Comparison of ENCODE assay signal across 9 cellular contexts in genomic region chr14:95683793-95684192, GRCh38. TPM values are rescaled to one million over a fixed set of nuclear protein-coding genes. Genes with fewer than 3 reads are reported as not detected.
DNase-seq lines count a peak whose midpoint lies in the region; ATAC-seq and TF ChIP-seq lines count a peak whose summit lies in the region.
"Had no signal": no experiment of that assay in that cellular context is flagged by ENCODE, and none has a peak within 500 bp of the region (broad histone marks: within the 10 kb centered on the region; RNA-seq: fewer than 3 reads in every experiment).

No MANE protein-coding gene starts in this region.

- intact Hi-C loops in body of pancreas (cut with DNase I): no loop called here

- no peak overlapping the region for H3K4me2 ChIP-seq in osteoblast (ENCODE audit: insufficient read depth, low read length)

- H3K4me3 ChIP-seq in body of pancreas (no peak overlapping the region), osteoblast (ENCODE audit: insufficient read depth, low read length) (no peak overlapping the region)

- H3K4me1 ChIP-seq in body of pancreas (peaks cover 5% of the 10 kb centered on the region), osteoblast (ENCODE audit: insufficient read depth, low read length) (no peaks in the 10 kb centered on the region)

- no peaks in the 10 kb centered on the region for H3K36me3 ChIP-seq in body of pancreas (replicated peaks in 1 of 2; ENCODE audit: insufficient read depth in 1 of 2, low read depth in 2 of 2)
- H3K36me3 ChIP-seq in osteoblast (ENCODE audit: insufficient read depth, low read length): no peaks in the 10 kb centered on the region

- H4K20me1 ChIP-seq in osteoblast (ENCODE audit: insufficient read depth, low read length): no peaks in the 10 kb centered on the region

- 32 to 36% methylated on average over 2 to 4 of the region's 4 CpGs for WGBS in body of pancreas, 2 donors

- no peaks in the 10 kb centered on the region for H3K27me3 ChIP-seq in body of pancreas
- no peaks in the 10 kb centered on the region for H3K27me3 ChIP-seq in osteoblast (ENCODE audit: insufficient read depth, low read length)

- no peaks in the 10 kb centered on the region for H3K79me2 ChIP-seq in osteoblast (ENCODE audit: insufficient read depth, low read length)

- no peak for TF ChIP-seq POLR2A in body of pancreas (IDR thresholded peaks at IDR 0.05)

- H2AFZ ChIP-seq in osteoblast (ENCODE audit: low read length): no peak overlapping the region

- H3K27ac ChIP-seq in body of pancreas: no peak overlapping the region
- H3K27ac ChIP-seq in osteoblast (ENCODE audit: low read depth, low read length): no peak overlapping the region

- no peaks in the 10 kb centered on the region for H3K9me3 ChIP-seq in body of pancreas
- H3K9me3 ChIP-seq in osteoblast (ENCODE audit: low read depth, low read length): no peaks in the 10 kb centered on the region

- TF ChIP-seq CTCF in GM12873 (IDR thresholded peaks at IDR 0.05; ENCODE audit: insufficient read depth, low read depth, low read length, missing control alignments) (peak; percentile 97), LNCAP (IDR thresholded peaks at IDR 0.05) (peak; percentile 68), body of pancreas (IDR thresholded peaks at IDR 0.05) (peak; percentile 52 to 81 (median 66)), osteoblast (IDR thresholded peaks at IDR 0.05; ENCODE audit: extremely low read depth, low read depth, low read length) (peak; percentile 52)

- ATAC-seq in body of pancreas: peak; percentile 59
- ATAC-seq: T-helper 17 cell had no signal

- DNase-seq in body of pancreas (peak; percentile 30 to 62 (median 43)), osteoblast (ENCODE audit: insufficient read length, low spot score, missing footprints) (no peak), NCI-H226 (no peak), dedifferentiated amniotic fluid mesenchymal stem cell (ENCODE audit: extremely low spot score) (no peak), NCI-H1930 (lab: John Stamatoyannopoulos, UW) (no peak)

RNA-seq across cellular contexts. Expression of gene TCL1B, which starts 2.4 kb away (rescaled TPM):
- total RNA-seq in body of pancreas (not detected), osteoblast (not detected in 2 replicates)
- total RNA-seq: lower leg skin, T-helper 17 cell had no signal

RNA-seq across cellular contexts. Expression of gene TCL1A, which starts 30.1 kb away (rescaled TPM):
- total RNA-seq in body of pancreas (not detected), osteoblast (not detected in 2 replicates)
- total RNA-seq: lower leg skin had no signal

Comparison
In these comparisons a context has a peak if more than half of its experiments do, and no peak if none do; other contexts are left out.
1. DNase-seq: peak in body of pancreas (4 of 4); none in osteoblast (single experiment), NCI-H226 (single experiment), dedifferentiated amniotic fluid mesenchymal stem cell (single experiment) and NCI-H1930 (0 of 2).
2. Peak in every context shown above with its lines, with median percentiles within 50 percentile points of each other: CTCF ChIP-seq.